Comparison of ENCODE assay signal across 18 cellular contexts in genomic region chr2:213036836-213037235, GRCh38.
DNase-seq lines count a peak whose midpoint lies in the region; ATAC-seq and TF ChIP-seq lines count a peak whose summit lies in the region.
"Had no signal": no experiment of that assay in that cellular context is flagged by ENCODE, and none has a peak within 500 bp of the region (broad histone marks: within the 10 kb centered on the region; RNA-seq: fewer than 3 reads in every experiment).

No MANE protein-coding gene starts in this region.

- H3K4me2 ChIP-seq in DND-41 (ENCODE audit: insufficient read depth, low read length) (no peak overlapping the region), Karpas-422 (ENCODE audit: low read depth, low read length, poor library complexity, severe bottlenecking) (peak overlapping the region; percentile 46), osteoblast (ENCODE audit: insufficient read depth, low read length) (peak overlapping the region; percentile 13)

- no peak overlapping the region for H3K27ac Mint-ChIP-seq in activated CD8-positive, alpha-beta memory T cell treated with anti-CD3 and anti-CD28 coated beads, Interleukin-2, amount 10 ng/mL, durations not matched to agents 7 days and 5 days
- H3K27ac Mint-ChIP-seq: activated CD4-positive, alpha-beta memory T cell treated with anti-CD3 and anti-CD28 coated beads, Interleukin-2, amount 10 ng/mL, durations not matched to agents 7 days and 5 days; nephron had no signal

- H3K27me3 ChIP-seq in DND-41 (ENCODE audit: insufficient read depth, low read length, poor library complexity) (no peaks in the 10 kb centered on the region), Karpas-422 (ENCODE audit: low read length) (no peaks in the 10 kb centered on the region), osteoblast (ENCODE audit: insufficient read depth, low read length) (no peaks in the 10 kb centered on the region)
- H3K27me3 ChIP-seq: right lobe of liver had no signal

- peaks cover 14% of the 10 kb centered on the region for H3K4me1 ChIP-seq in DND-41 (ENCODE audit: insufficient read depth, low read length)
- H3K4me1 ChIP-seq in Karpas-422 (ENCODE audit: low read length), result peaks cover 17% of the 10 kb centered on the region
- H3K4me1 ChIP-seq in osteoblast (ENCODE audit: insufficient read depth, low read length), result peaks cover 4% of the 10 kb centered on the region
- H3K4me1 ChIP-seq: right lobe of liver had no signal

- H3K36me3 ChIP-seq in DND-41 (ENCODE audit: insufficient read depth, low read length) (peaks cover 79% of the 10 kb centered on the region), Karpas-422 (ENCODE audit: insufficient read depth, low read length) (no peaks in the 10 kb centered on the region), osteoblast (ENCODE audit: insufficient read depth, low read length) (no peaks in the 10 kb centered on the region)
- H3K36me3 ChIP-seq: left ventricle myocardium inferior, right lobe of liver had no signal

- ATAC-seq in DND-41 (ENCODE audit: insufficient read depth, low read depth) (no peak), GM19397 (IDR thresholded peaks at IDR 0.05; ENCODE audit: unreplicated experiment) (no peak)
- no peak for ATAC-seq in activated CD8-positive, alpha-beta memory T cell treated with anti-CD3 and anti-CD28 coated beads, Interleukin-2, amount 10 ng/mL, durations not matched to agents 7 days and 5 days

- H3K9ac ChIP-seq in DND-41 (ENCODE audit: low read depth, low read length) (no peak overlapping the region), Karpas-422 (ENCODE audit: low read length) (no peak overlapping the region)

- CTCF ChIA-PET in RWPE1 (lab: Yijun Ruan, JAX), result no interaction called here
- CTCF ChIA-PET in activated CD8-positive, alpha-beta memory T cell treated with anti-CD3 and anti-CD28 coated beads, Interleukin-2, amount 10 ng/mL, durations not matched to agents 7 days and 5 days (lab: Charles Lee), result no interaction called here

- H4K20me1 ChIP-seq in DND-41 (ENCODE audit: insufficient read depth, low read length) (no peaks in the 10 kb centered on the region), Karpas-422 (ENCODE audit: insufficient read depth, low read depth, low read length) (no peaks in the 10 kb centered on the region), osteoblast (ENCODE audit: insufficient read depth, low read length) (no peaks in the 10 kb centered on the region)

- H3K4me1 Mint-ChIP-seq in activated CD8-positive, alpha-beta memory T cell treated with anti-CD3 and anti-CD28 coated beads, Interleukin-2, amount 10 ng/mL, durations not matched to agents 7 days and 5 days, result peaks cover 12% of the 10 kb centered on the region
- H3K4me1 Mint-ChIP-seq: nephron had no signal

- TF ChIP-seq CTCF in DND-41 (IDR thresholded peaks at IDR 0.05; ENCODE audit: borderline replicate concordance, extremely low read depth, low read length, poor library complexity, severe bottlenecking) (no peak), cardiac fibroblast (IDR thresholded peaks at IDR 0.05; ENCODE audit: low read depth, low read length) (no peak), osteoblast (IDR thresholded peaks at IDR 0.05; ENCODE audit: extremely low read depth, low read depth, low read length) (no peak), RWPE1 (conservative IDR thresholded peaks at IDR 0.05; ENCODE audit: low read depth) (no peak)

- H3K9me3 Mint-ChIP-seq in activated CD8-positive, alpha-beta memory T cell treated with anti-CD3 and anti-CD28 coated beads, Interleukin-2, amount 10 ng/mL, durations not matched to agents 7 days and 5 days (ENCODE audit: low read depth), result no peaks in the 10 kb centered on the region
- H3K9me3 Mint-ChIP-seq: activated CD4-positive, alpha-beta memory T cell treated with anti-CD3 and anti-CD28 coated beads, Interleukin-2, amount 10 ng/mL, durations not matched to agents 7 days and 5 days; nephron had no signal

- H3K27ac ChIP-seq in DND-41 (ENCODE audit: low read length), result 0 out of 2 replicates have a peak overlapping the region, but pooled peaks have one; percentile 49
- no peak overlapping the region for H3K27ac ChIP-seq in Karpas-422 (ENCODE audit: low read length)
- H3K27ac ChIP-seq in osteoblast (ENCODE audit: low read depth, low read length), result peak overlapping the region; percentile 43
- no peak overlapping the region for H3K27ac ChIP-seq in RWPE1
- H3K27ac ChIP-seq: left ventricle myocardium inferior, right lobe of liver had no signal

- no peaks in the 10 kb centered on the region for H3K9me3 ChIP-seq in DND-41 (ENCODE audit: insufficient read depth, low read length, severe bottlenecking)
- H3K9me3 ChIP-seq in Karpas-422 (ENCODE audit: low read length), result no peaks in the 10 kb centered on the region
- no peaks in the 10 kb centered on the region for H3K9me3 ChIP-seq in osteoblast (ENCODE audit: low read depth, low read length)
- H3K9me3 ChIP-seq: left ventricle myocardium inferior, right lobe of liver had no signal

- POLR2A ChIA-PET in RWPE1 (lab: Yijun Ruan, JAX; ENCODE audit: low non-redundant PET), result no interaction called here

- H3K27me3 Mint-ChIP-seq in activated CD8-positive, alpha-beta memory T cell treated with anti-CD3 and anti-CD28 coated beads, Interleukin-2, amount 10 ng/mL, durations not matched to agents 7 days and 5 days, result no peaks in the 10 kb centered on the region
- H3K27me3 Mint-ChIP-seq: activated CD4-positive, alpha-beta memory T cell treated with anti-CD3 and anti-CD28 coated beads, Interleukin-2, amount 10 ng/mL, durations not matched to agents 7 days and 5 days had no signal

- no peaks in the 10 kb centered on the region for H3K9me2 ChIP-seq in Karpas-422 (replicated peaks; ENCODE audit: insufficient read depth, low read length)

- H3K4me3 Mint-ChIP-seq in activated CD8-positive, alpha-beta memory T cell treated with anti-CD3 and anti-CD28 coated beads, Interleukin-2, amount 10 ng/mL, durations not matched to agents 7 days and 5 days, result no peak overlapping the region
- H3K4me3 Mint-ChIP-seq: activated CD4-positive, alpha-beta memory T cell treated with anti-CD3 and anti-CD28 coated beads, Interleukin-2, amount 10 ng/mL, durations not matched to agents 7 days and 5 days; nephron had no signal

- DNase-seq in DND-41 (no peak), Karpas-422 (no peak), cardiac fibroblast (ENCODE audit: low read depth in 2 of 2) (peak; percentile 2 to 68), osteoblast (ENCODE audit: insufficient read length, low spot score, missing footprints) (no peak), NCI-H1930 (lab: John Stamatoyannopoulos, UW) (no peak), RWPE1 (ENCODE audit: low spot score) (no peak)
- DNase-seq in activated CD8-positive, alpha-beta memory T cell treated with anti-CD3 and anti-CD28 coated beads, Interleukin-2, amount 10 ng/mL, durations not matched to agents 7 days and 5 days, result no peak
- DNase-seq: activated CD4-positive, alpha-beta memory T cell treated with anti-CD3 and anti-CD28 coated beads, Interleukin-2, amount 10 ng/mL, durations not matched to agents 7 days and 5 days; activated gamma-delta T cell; COR-L47; KG1; left ventricle myocardium inferior; NCI-H2029; NCI-H774; right lobe of liver; T-helper 9 cell had no signal

- no peak overlapping the region for H3K4me3 ChIP-seq in DND-41 (ENCODE audit: low read depth in 1 of 2, low read length in 2 of 2)
- no peak overlapping the region for H3K4me3 ChIP-seq in Karpas-422 (ENCODE audit: low read length)
- H3K4me3 ChIP-seq in cardiac fibroblast (replicated peaks in 1 of 2; ENCODE audit: low read depth in 2 of 2, low read length in 2 of 2), result no peak overlapping the region
- H3K4me3 ChIP-seq in osteoblast (ENCODE audit: insufficient read depth, low read length), result no peak overlapping the region
- H3K4me3 ChIP-seq: left ventricle myocardium inferior, right lobe of liver had no signal

- H2AFZ ChIP-seq in DND-41 (ENCODE audit: low read depth, low read length), result no peak overlapping the region
- no peak overlapping the region for H2AFZ ChIP-seq in Karpas-422 (ENCODE audit: low read length)
- no peak overlapping the region for H2AFZ ChIP-seq in osteoblast (ENCODE audit: low read length)

- H3K36me3 Mint-ChIP-seq in activated CD8-positive, alpha-beta memory T cell treated with anti-CD3 and anti-CD28 coated beads, Interleukin-2, amount 10 ng/mL, durations not matched to agents 7 days and 5 days, result peaks cover 4% of the 10 kb centered on the region

- peaks cover 19% of the 10 kb centered on the region for H3K79me2 ChIP-seq in DND-41 (ENCODE audit: insufficient read depth, low read length)
- H3K79me2 ChIP-seq in Karpas-422 (ENCODE audit: low read length), result no peaks in the 10 kb centered on the region
- H3K79me2 ChIP-seq in osteoblast (ENCODE audit: insufficient read depth, low read length), result no peaks in the 10 kb centered on the region

Comparison
In these comparisons a context has a peak if more than half of its experiments do, and no peak if none do; other contexts are left out.
1. DNase-seq: peak in cardiac fibroblast (2 of 2); none in DND-41 (single experiment), Karpas-422 (single experiment), osteoblast (single experiment), NCI-H1930 (0 of 2), RWPE1 (single experiment) and activated CD8-positive, alpha-beta memory T cell treated with anti-CD3 and anti-CD28 coated beads, Interleukin-2, amount 10 ng/mL, durations not matched to agents 7 days and 5 days (single experiment).
2. H3K27ac ChIP-seq: peak in DND-41 (single experiment) and osteoblast (single experiment); none in Karpas-422 (single experiment) and RWPE1 (single experiment).